1 cellular context compared by ENCODE assay signal in the genomic region with DNA sequence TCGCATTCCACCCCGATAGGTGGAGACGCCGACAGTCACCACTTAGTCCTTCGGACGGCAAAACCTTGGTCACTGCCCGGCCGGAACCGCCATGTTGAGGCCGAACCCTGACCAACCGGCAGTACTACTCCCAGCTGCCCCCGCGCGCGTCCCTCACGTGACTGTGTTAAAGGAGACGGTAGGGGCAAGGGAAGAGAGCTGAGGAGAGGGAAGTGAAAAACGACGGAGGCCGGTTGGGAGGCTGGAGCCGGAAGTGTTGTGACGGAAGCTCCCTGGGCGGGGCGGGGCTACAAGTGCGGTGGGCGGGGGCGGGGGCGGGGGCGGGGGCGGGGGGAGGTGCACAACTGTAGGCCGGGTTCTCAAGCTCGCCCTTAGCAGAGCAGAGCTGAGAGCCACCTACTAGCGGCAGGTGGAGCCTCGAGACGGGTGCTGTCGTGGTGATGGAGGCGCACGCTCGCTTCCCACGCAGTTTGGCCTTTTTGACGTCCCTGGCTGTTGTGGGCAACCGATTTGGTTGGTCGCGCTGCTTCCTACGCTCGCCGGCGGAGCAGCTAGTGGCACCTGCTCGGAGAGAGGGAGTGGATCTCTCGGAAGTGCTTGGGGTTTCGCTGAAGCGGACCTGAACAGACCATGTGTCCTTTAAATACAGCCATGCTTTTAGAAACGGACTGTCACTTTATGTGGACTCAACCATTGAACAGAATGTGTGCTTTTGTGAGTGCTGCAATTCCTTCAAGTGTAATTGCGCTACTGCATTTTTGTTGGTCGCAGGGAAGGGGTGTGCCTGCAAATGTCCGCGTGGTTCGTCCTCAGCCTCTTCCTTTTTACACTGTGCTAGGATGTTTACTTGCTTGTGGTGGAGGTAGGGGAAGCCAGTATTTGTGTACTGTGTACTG.
TF ChIP-seq lines count a peak whose summit lies in the region.

A gene with protein sequence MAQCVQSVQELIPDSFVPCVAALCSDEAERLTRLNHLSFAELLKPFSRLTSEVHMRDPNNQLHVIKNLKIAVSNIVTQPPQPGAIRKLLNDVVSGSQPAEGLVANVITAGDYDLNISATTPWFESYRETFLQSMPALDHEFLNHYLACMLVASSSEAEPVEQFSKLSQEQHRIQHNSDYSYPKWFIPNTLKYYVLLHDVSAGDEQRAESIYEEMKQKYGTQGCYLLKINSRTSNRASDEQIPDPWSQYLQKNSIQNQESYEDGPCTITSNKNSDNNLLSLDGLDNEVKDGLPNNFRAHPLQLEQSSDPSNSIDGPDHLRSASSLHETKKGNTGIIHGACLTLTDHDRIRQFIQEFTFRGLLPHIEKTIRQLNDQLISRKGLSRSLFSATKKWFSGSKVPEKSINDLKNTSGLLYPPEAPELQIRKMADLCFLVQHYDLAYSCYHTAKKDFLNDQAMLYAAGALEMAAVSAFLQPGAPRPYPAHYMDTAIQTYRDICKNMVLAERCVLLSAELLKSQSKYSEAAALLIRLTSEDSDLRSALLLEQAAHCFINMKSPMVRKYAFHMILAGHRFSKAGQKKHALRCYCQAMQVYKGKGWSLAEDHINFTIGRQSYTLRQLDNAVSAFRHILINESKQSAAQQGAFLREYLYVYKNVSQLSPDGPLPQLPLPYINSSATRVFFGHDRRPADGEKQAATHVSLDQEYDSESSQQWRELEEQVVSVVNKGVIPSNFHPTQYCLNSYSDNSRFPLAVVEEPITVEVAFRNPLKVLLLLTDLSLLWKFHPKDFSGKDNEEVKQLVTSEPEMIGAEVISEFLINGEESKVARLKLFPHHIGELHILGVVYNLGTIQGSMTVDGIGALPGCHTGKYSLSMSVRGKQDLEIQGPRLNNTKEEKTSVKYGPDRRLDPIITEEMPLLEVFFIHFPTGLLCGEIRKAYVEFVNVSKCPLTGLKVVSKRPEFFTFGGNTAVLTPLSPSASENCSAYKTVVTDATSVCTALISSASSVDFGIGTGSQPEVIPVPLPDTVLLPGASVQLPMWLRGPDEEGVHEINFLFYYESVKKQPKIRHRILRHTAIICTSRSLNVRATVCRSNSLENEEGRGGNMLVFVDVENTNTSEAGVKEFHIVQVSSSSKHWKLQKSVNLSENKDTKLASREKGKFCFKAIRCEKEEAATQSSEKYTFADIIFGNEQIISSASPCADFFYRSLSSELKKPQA (N-terminal part only) (minus strand): TSS at position 130 of the 896 bp plus-strand sequence. CDS start 364 bp downstream, outside the sequence.

TF ChIP-seq in HepG2, 621 proteins besides CTCF, POLR2A, EP300 and RAD21 (continued from another document and continues in another):
- TF ChIP-seq, protein P1, sequence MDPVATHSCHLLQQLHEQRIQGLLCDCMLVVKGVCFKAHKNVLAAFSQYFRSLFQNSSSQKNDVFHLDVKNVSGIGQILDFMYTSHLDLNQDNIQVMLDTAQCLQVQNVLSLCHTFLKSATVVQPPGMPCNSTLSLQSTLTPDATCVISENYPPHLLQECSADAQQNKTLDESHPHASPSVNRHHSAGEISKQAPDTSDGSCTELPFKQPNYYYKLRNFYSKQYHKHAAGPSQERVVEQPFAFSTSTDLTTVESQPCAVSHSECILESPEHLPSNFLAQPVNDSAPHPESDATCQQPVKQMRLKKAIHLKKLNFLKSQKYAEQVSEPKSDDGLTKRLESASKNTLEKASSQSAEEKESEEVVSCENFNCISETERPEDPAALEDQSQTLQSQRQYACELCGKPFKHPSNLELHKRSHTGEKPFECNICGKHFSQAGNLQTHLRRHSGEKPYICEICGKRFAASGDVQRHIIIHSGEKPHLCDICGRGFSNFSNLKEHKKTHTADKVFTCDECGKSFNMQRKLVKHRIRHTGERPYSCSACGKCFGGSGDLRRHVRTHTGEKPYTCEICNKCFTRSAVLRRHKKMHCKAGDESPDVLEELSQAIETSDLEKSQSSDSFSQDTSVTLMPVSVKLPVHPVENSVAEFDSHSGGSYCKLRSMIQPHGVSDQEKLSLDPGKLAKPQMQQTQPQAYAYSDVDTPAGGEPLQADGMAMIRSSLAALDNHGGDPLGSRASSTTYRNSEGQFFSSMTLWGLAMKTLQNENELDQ (CRISPR knock-in tag; IDR thresholded peaks at IDR 0.05; ENCODE audit: borderline replicate concordance), result no peak
- TF ChIP-seq, protein P2, sequence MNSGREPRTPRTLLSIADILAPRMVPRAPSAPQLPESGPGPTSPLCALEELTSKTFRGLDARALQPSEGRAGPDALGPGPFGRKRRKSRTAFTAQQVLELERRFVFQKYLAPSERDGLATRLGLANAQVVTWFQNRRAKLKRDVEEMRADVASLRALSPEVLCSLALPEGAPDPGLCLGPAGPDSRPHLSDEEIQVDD (CRISPR knock-in tag; IDR thresholded peaks at IDR 0.05; ENCODE audit: borderline replicate concordance), result no peak
- no peak for TF ChIP-seq ZNF792 (CRISPR knock-in tag; IDR thresholded peaks at IDR 0.05)
- no peak for TF ChIP-seq MAFG (CRISPR knock-in tag; IDR thresholded peaks at IDR 0.05)
- no peak for TF ChIP-seq ZFP1 (CRISPR knock-in tag; IDR thresholded peaks at IDR 0.05)
- TF ChIP-seq, protein P3, sequence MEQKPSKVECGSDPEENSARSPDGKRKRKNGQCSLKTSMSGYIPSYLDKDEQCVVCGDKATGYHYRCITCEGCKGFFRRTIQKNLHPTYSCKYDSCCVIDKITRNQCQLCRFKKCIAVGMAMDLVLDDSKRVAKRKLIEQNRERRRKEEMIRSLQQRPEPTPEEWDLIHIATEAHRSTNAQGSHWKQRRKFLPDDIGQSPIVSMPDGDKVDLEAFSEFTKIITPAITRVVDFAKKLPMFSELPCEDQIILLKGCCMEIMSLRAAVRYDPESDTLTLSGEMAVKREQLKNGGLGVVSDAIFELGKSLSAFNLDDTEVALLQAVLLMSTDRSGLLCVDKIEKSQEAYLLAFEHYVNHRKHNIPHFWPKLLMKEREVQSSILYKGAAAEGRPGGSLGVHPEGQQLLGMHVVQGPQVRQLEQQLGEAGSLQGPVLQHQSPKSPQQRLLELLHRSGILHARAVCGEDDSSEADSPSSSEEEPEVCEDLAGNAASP (CRISPR knock-in tag; IDR thresholded peaks at IDR 0.05; ENCODE audit: borderline replicate concordance), result no peak; the same call in 1 of the 2 replicates
- no peak for TF ChIP-seq ZNF160 (CRISPR knock-in tag; IDR thresholded peaks at IDR 0.05)
- TF ChIP-seq MBNL3 (CRISPR knock-in tag; conservative IDR thresholded peaks at IDR 0.05), result no peak
- TF ChIP-seq, protein P4, sequence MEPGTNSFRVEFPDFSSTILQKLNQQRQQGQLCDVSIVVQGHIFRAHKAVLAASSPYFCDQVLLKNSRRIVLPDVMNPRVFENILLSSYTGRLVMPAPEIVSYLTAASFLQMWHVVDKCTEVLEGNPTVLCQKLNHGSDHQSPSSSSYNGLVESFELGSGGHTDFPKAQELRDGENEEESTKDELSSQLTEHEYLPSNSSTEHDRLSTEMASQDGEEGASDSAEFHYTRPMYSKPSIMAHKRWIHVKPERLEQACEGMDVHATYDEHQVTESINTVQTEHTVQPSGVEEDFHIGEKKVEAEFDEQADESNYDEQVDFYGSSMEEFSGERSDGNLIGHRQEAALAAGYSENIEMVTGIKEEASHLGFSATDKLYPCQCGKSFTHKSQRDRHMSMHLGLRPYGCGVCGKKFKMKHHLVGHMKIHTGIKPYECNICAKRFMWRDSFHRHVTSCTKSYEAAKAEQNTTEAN (CRISPR knock-in tag; conservative IDR thresholded peaks at IDR 0.05), result peak; percentile 59; the same call in 1 of the 2 replicates
- TF ChIP-seq, protein P5, sequence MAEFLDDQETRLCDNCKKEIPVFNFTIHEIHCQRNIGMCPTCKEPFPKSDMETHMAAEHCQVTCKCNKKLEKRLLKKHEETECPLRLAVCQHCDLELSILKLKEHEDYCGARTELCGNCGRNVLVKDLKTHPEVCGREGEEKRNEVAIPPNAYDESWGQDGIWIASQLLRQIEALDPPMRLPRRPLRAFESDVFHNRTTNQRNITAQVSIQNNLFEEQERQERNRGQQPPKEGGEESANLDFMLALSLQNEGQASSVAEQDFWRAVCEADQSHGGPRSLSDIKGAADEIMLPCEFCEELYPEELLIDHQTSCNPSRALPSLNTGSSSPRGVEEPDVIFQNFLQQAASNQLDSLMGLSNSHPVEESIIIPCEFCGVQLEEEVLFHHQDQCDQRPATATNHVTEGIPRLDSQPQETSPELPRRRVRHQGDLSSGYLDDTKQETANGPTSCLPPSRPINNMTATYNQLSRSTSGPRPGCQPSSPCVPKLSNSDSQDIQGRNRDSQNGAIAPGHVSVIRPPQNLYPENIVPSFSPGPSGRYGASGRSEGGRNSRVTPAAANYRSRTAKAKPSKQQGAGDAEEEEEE (CRISPR knock-in tag; IDR thresholded peaks at IDR 0.05; ENCODE audit: borderline replicate concordance), result no peak
- TF ChIP-seq NFE2 (CRISPR knock-in tag; IDR thresholded peaks at IDR 0.05), result 0 out of 2 replicates have a peak, but pooled peaks have one; percentile 11
- TF ChIP-seq, protein P6, sequence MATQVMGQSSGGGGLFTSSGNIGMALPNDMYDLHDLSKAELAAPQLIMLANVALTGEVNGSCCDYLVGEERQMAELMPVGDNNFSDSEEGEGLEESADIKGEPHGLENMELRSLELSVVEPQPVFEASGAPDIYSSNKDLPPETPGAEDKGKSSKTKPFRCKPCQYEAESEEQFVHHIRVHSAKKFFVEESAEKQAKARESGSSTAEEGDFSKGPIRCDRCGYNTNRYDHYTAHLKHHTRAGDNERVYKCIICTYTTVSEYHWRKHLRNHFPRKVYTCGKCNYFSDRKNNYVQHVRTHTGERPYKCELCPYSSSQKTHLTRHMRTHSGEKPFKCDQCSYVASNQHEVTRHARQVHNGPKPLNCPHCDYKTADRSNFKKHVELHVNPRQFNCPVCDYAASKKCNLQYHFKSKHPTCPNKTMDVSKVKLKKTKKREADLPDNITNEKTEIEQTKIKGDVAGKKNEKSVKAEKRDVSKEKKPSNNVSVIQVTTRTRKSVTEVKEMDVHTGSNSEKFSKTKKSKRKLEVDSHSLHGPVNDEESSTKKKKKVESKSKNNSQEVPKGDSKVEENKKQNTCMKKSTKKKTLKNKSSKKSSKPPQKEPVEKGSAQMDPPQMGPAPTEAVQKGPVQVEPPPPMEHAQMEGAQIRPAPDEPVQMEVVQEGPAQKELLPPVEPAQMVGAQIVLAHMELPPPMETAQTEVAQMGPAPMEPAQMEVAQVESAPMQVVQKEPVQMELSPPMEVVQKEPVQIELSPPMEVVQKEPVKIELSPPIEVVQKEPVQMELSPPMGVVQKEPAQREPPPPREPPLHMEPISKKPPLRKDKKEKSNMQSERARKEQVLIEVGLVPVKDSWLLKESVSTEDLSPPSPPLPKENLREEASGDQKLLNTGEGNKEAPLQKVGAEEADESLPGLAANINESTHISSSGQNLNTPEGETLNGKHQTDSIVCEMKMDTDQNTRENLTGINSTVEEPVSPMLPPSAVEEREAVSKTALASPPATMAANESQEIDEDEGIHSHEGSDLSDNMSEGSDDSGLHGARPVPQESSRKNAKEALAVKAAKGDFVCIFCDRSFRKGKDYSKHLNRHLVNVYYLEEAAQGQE (IDR thresholded peaks at IDR 0.05; ENCODE audit: borderline replicate concordance in 1 of 2, low read depth in 1 of 2, low read length in 2 of 2), result no peak; a peak in 1 of 4 replicates
- peak; percentile 41; the same call in 1 of the 2 replicates for TF ChIP-seq SRY (CRISPR knock-in tag; IDR thresholded peaks at IDR 0.05)
- no peak for TF ChIP-seq NCOR1 (IDR thresholded peaks at IDR 0.05; ENCODE audit: borderline replicate concordance, low read length)
- no peak for TF ChIP-seq JDP2 (CRISPR knock-in tag; IDR thresholded peaks at IDR 0.05; ENCODE audit: borderline replicate concordance)
- no peak; the same call in 1 of the 2 replicates for TF ChIP-seq ERF (CRISPR knock-in tag; IDR thresholded peaks at IDR 0.05)
- no peak for TF ChIP-seq ZFP62 (CRISPR knock-in tag; IDR thresholded peaks at IDR 0.05)
- TF ChIP-seq, protein P7, sequence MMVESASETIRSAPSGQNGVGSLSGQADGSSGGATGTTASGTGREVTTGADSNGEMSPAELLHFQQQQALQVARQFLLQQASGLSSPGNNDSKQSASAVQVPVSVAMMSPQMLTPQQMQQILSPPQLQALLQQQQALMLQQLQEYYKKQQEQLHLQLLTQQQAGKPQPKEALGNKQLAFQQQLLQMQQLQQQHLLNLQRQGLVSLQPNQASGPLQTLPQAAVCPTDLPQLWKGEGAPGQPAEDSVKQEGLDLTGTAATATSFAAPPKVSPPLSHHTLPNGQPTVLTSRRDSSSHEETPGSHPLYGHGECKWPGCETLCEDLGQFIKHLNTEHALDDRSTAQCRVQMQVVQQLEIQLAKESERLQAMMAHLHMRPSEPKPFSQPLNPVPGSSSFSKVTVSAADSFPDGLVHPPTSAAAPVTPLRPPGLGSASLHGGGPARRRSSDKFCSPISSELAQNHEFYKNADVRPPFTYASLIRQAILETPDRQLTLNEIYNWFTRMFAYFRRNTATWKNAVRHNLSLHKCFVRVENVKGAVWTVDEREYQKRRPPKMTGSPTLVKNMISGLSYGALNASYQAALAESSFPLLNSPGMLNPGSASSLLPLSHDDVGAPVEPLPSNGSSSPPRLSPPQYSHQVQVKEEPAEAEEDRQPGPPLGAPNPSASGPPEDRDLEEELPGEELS (CRISPR knock-in tag; IDR thresholded peaks at IDR 0.05), result peak; percentile 9
- peak; percentile 74; the same call in 1 of the 2 replicates for TF ChIP-seq SNAI1 (CRISPR knock-in tag; IDR thresholded peaks at IDR 0.05; ENCODE audit: borderline replicate concordance)
- no peak for TF ChIP-seq FOSL1 (CRISPR knock-in tag; IDR thresholded peaks at IDR 0.05; ENCODE audit: borderline replicate concordance)
- TF ChIP-seq, protein P8, sequence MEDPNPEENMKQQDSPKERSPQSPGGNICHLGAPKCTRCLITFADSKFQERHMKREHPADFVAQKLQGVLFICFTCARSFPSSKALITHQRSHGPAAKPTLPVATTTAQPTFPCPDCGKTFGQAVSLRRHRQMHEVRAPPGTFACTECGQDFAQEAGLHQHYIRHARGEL (CRISPR knock-in tag; IDR thresholded peaks at IDR 0.05), result no peak
- TF ChIP-seq, protein P9, sequence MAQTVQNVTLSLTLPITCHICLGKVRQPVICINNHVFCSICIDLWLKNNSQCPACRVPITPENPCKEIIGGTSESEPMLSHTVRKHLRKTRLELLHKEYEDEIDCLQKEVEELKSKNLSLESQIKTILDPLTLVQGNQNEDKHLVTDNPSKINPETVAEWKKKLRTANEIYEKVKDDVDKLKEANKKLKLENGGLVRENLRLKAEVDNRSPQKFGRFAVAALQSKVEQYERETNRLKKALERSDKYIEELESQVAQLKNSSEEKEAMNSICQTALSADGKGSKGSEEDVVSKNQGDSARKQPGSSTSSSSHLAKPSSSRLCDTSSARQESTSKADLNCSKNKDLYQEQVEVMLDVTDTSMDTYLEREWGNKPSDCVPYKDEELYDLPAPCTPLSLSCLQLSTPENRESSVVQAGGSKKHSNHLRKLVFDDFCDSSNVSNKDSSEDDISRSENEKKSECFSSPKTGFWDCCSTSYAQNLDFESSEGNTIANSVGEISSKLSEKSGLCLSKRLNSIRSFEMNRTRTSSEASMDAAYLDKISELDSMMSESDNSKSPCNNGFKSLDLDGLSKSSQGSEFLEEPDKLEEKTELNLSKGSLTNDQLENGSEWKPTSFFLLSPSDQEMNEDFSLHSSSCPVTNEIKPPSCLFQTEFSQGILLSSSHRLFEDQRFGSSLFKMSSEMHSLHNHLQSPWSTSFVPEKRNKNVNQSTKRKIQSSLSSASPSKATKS (CRISPR knock-in tag; IDR thresholded peaks at IDR 0.05), result no peak
- TF ChIP-seq HDAC2 (CRISPR knock-in tag; IDR thresholded peaks at IDR 0.05), result peak; percentile 70; the same call in 1 of the 2 replicates
- TF ChIP-seq PAWR (CRISPR knock-in tag; IDR thresholded peaks at IDR 0.05; ENCODE audit: borderline replicate concordance), result no peak
- TF ChIP-seq NFYC (CRISPR knock-in tag; IDR thresholded peaks at IDR 0.05), result peak; percentile 54
- TF ChIP-seq ATRX (CRISPR knock-in tag; IDR thresholded peaks at IDR 0.05; ENCODE audit: borderline replicate concordance), result no peak
- TF ChIP-seq FOXK1 (CRISPR knock-in tag; IDR thresholded peaks at IDR 0.05; ENCODE audit: borderline replicate concordance, low read depth), result peak; percentile 73; the same call in 1 of the 2 replicates
